ENCODE assay signal across 16 cellular contexts in the genomic region with DNA sequence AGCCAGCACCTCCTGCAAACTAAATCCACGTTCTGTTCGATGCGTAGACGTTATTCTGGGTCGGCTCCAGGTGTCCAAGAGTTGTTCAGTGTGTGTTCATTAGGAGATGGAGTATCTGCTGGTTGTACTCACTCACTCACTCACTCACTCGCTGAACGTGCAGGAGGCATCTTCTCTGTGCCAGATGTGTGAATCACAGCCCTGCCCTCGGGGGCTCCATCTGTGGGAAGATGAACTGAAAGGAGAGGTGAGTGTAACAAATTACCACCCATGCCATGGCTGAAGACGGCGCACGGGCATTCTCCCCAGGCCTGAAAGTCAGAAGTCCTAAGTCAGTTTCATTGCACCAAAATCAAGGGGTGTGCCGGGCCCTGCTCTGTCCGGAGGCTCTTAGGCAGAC.
"Had no signal": no experiment of that assay in that cellular context is flagged by ENCODE, and none has a peak within 500 bp of the region (broad histone marks: within the 10 kb centered on the region; RNA-seq: fewer than 3 reads in every experiment).

No MANE protein-coding gene starts in this region.

- DNase-seq: activated CD4-positive, alpha-beta memory T cell treated with anti-CD3 and anti-CD28 coated beads, Interleukin-2, amount 10 ng/mL, durations not matched to agents 7 days and 5 days; activated CD4-positive, alpha-beta T cell treated with anti-CD3 and anti-CD28 coated beads for 4 hours; activated effector memory CD4-positive, alpha-beta T cell treated with Interleukin-2 at 50 U/mL for 16 hours; activated naive CD4-positive, alpha-beta T cell treated with anti-CD3 and anti-CD28 coated beads, Interleukin-2, amount 50 U/mL, for 16 hours; activated T-cell treated with anti-CD3 and anti-CD28 coated beads, Interleukin-2, amount 50 U/mL, for 4 hours; caudate nucleus; foreskin melanocyte; kidney glomerular epithelial cell; left ventricle myocardium superior; mesenchymal stem cell; naive thymus-derived CD8-positive, alpha-beta T cell; retina had no signal

- ATAC-seq: activated T-cell treated with anti-CD3 and anti-CD28 coated beads, Interleukin-2, amount 50 U/mL, for 4 hours; left ventricle myocardium superior; naive thymus-derived CD8-positive, alpha-beta T cell; stimulated activated memory B cell treated with anti-CD40 and anti-IgM and Interleukin-4, amounts not matched to agents 10 μg/mL and 1 μg/mL and 100 μg/mL, for 72 hours had no signal

- H3K36me3 ChIP-seq: esophagus muscularis mucosa, tibial nerve, vagina had no signal

- H3K4me3 ChIP-seq: esophagus muscularis mucosa, tibial nerve, vagina had no signal

- H3K27ac ChIP-seq: esophagus muscularis mucosa, tibial nerve, vagina had no signal

- H3K4me1 ChIP-seq: esophagus muscularis mucosa, tibial nerve, vagina had no signal

- H3K27me3 ChIP-seq: vagina had no signal

- H3K9me3 ChIP-seq: vagina had no signal
